5 cellular contexts compared by ENCODE assay signal in genomic region chr10:69078311-69078710, GRCh38. TPM values are rescaled to one million over a fixed set of nuclear protein-coding genes. Genes with fewer than 3 reads are reported as not detected.
"Had no signal": no experiment of that assay in that cellular context is flagged by ENCODE, and none has a peak within 500 bp of the region (broad histone marks: within the 10 kb centered on the region; RNA-seq: fewer than 3 reads in every experiment).

No MANE protein-coding gene starts in this region.

- DNase-seq: H9, HCEC 1CT had no signal

- H3K4me3 ChIP-seq: GM23338 had no signal

RNA-seq across cellular contexts. Expression of gene SRGN, which starts 9.6 kb away (rescaled TPM):
- total RNA-seq: GM23338, H1, H9 had no signal
- polyA plus RNA-seq: GM23338, HepG2 had no signal
